In genomic region chr16:527015-527903, GRCh38 we compare ENCODE assay signal across 8 cellular contexts. TPM values are rescaled to one million over a fixed set of nuclear protein-coding genes. Genes with fewer than 3 reads are reported as not detected.
DNase-seq lines count a peak whose midpoint lies in the region; ATAC-seq and TF ChIP-seq lines count a peak whose summit lies in the region.

Gene CAPN15, plus strand, starts transcription at chr16:527712. Its CDS starts 19,127 bp downstream, at chr16:546839.

- TF ChIP-seq POLR2A in upper lobe of left lung (IDR thresholded peaks at IDR 0.05), result peak in 2 of 4 donors; percentile 71 to 92

- H3K4me3 ChIP-seq in GM12864 (ENCODE audit: low read depth, low read length) (peak within 1 kb of the TSS; percentile 91), adipocyte (ENCODE audit: low read length) (peak within 1 kb of the TSS; percentile 94), upper lobe of left lung (peak within 1 kb of the TSS; percentile 65 to 91 (median 78))

- H3K4me1 ChIP-seq in adipocyte (ENCODE audit: control insufficient read depth, insufficient read depth, low read length), result peaks cover 41% of the 10 kb centered on the region
- peaks cover 29 to 59% (median 39%) of the 10 kb centered on the region in 4 donors for H3K4me1 ChIP-seq in upper lobe of left lung

- peak within 1 kb of the TSS; percentile 96 to 99 (median 98) for H3K27ac ChIP-seq in upper lobe of left lung

- H3K9me3 ChIP-seq in adipocyte (ENCODE audit: control insufficient read depth, low read length) (no peaks in the 10 kb centered on the region), upper lobe of left lung (no peaks in the 10 kb centered on the region)

- peak within 1 kb of the TSS; percentile 98 for H3K9ac ChIP-seq in adipocyte (ENCODE audit: low read length)

- 0 to 1% methylated on average over 38 to 42 of the region's 129 CpGs for WGBS in upper lobe of left lung, 2 donors

- H3K27me3 ChIP-seq in adipocyte (replicated peaks; ENCODE audit: control insufficient read depth, insufficient read depth, low read length), result no peaks in the 10 kb centered on the region
- H3K27me3 ChIP-seq in upper lobe of left lung, result no peaks in the 10 kb centered on the region

- H3K36me3 ChIP-seq in adipocyte (ENCODE audit: control insufficient read depth, insufficient read depth, low read length, severe bottlenecking) (no peaks in the 10 kb centered on the region), upper lobe of left lung (peaks cover 0 to 2% (median 0%) of the 10 kb centered on the region in 4 donors)

- DNase-seq in GM12864 (ENCODE audit: low read depth) (peak; percentile 38), NCI-H1417 (lab: John Stamatoyannopoulos, UW) (peak; percentile 93 to 99 (median 97)), T follicular helper cell (ENCODE audit: low read depth) (peak; percentile 72), adipocyte (ENCODE audit: low read depth) (peak; percentile 95), cardiac septum (ENCODE audit: low spot score) (peak; percentile 94), posterior vena cava (ENCODE audit: low spot score) (peak; percentile 96), upper lobe of left lung (peak; percentile 84 to 98)

- TF ChIP-seq EP300 in upper lobe of left lung (IDR thresholded peaks at IDR 0.05), result no peak

- ATAC-seq in HG02678 (IDR thresholded peaks at IDR 0.05; ENCODE audit: unreplicated experiment) (peak; percentile 73), upper lobe of left lung (ENCODE audit: low FRiP score in 2 of 2) (peak; percentile 88 to 95)

- TF ChIP-seq CTCF in GM12864 (IDR thresholded peaks at IDR 0.05; ENCODE audit: low read depth, low read length, missing control alignments) (no peak), upper lobe of left lung (IDR thresholded peaks at IDR 0.05) (peak in 5 of 6 experiments; percentile 38 to 89 (median 76))

- intact Hi-C loops in cardiac septum (cut with DNase I) (no loop called here), posterior vena cava (cut with DNase I) (loop anchor here in 1 of 2 donors (5.0 kb wide), 1 partner anchor 1895 kb away; no protein-coding TSS in a partner anchor)

RNA-seq across cellular contexts. Expression of gene CAPN15, which starts in this region (rescaled TPM):
- total RNA-seq in cardiac septum (18.5 TPM), posterior vena cava (10 to 100 TPM; 23.3 to 26.6 TPM), upper lobe of left lung (10 to 100 TPM; 27.3 to 84.5 (median 66.1) TPM)

Comparison
In these comparisons a context has a peak if more than half of its experiments do, and no peak if none do; other contexts are left out.
1. Peak in every context shown above with its lines: DNase-seq, ATAC-seq, H3K4me3 ChIP-seq and H3K27ac ChIP-seq.
2. DNase-seq: peak in every context shown above with its lines; median percentile 97 in NCI-H1417; 96 in posterior vena cava; 95 in adipocyte; 94 in cardiac septum; 91 in upper lobe of left lung; 72 in T follicular helper cell; 38 in GM12864.